In genomic region chr10:50508315-50509051, GRCh38 we compare ENCODE assay signal across 9 cellular contexts.
DNase-seq lines count a peak whose midpoint lies in the region; ATAC-seq and TF ChIP-seq lines count a peak whose summit lies in the region.
"Had no signal": no experiment of that assay in that cellular context is flagged by ENCODE, and none has a peak within 500 bp of the region (broad histone marks: within the 10 kb centered on the region; RNA-seq: fewer than 3 reads in every experiment).

No MANE protein-coding gene starts in this region.

- peak; percentile 70 for ATAC-seq in HG02973 (IDR thresholded peaks at IDR 0.05; ENCODE audit: unreplicated experiment)
- peak; percentile 75 to 82 for ATAC-seq in activated T-cell treated with anti-CD3 and anti-CD28 coated beads, Interleukin-2, amount 50 U/mL, for 72 hours (replicated peaks in 1 of 2)
- ATAC-seq in upper lobe of right lung = peak; percentile 53
- ATAC-seq in foreskin keratinocyte = no peak
- ATAC-seq in upper lobe of left lung (ENCODE audit: low FRiP score in 2 of 2) = no peak
- ATAC-seq: Panc1 had no signal

- intact Hi-C loops in upper lobe of right lung (cut with DNase I) = no loop called here

- peaks cover 0 to 2% of the 10 kb centered on the region in 2 donors for H3K36me3 Mint-ChIP-seq in activated T-cell treated with anti-CD3 and anti-CD28 coated beads, Interleukin-2, amount 50 U/mL, for 72 hours (ENCODE audit: insufficient read depth in 2 of 2)

- H3K36me3 ChIP-seq in upper lobe of right lung = no peaks in the 10 kb centered on the region
- no peaks in the 10 kb centered on the region for H3K36me3 ChIP-seq in upper lobe of left lung

- H3K27me3 ChIP-seq in upper lobe of right lung (no peaks in the 10 kb centered on the region), foreskin keratinocyte (no peaks in the 10 kb centered on the region), upper lobe of left lung (no peaks in the 10 kb centered on the region)

- no peak for TF ChIP-seq POLR2A in upper lobe of left lung (IDR thresholded peaks at IDR 0.05)

- peak overlapping the region in 1 of 2 donors; percentile 29 for H3K4me3 Mint-ChIP-seq in activated T-cell treated with anti-CD3 and anti-CD28 coated beads, Interleukin-2, amount 50 U/mL, for 72 hours

- TF ChIP-seq EP300 in upper lobe of left lung (IDR thresholded peaks at IDR 0.05) = no peak

- H3K27ac Mint-ChIP-seq in activated T-cell treated with anti-CD3 and anti-CD28 coated beads, Interleukin-2, amount 50 U/mL, for 72 hours = peak overlapping the region; percentile 34

- no peak overlapping the region for H3K4me3 ChIP-seq in upper lobe of right lung
- H3K4me3 ChIP-seq in upper lobe of left lung = no peak overlapping the region

- H3K4me1 Mint-ChIP-seq in activated T-cell treated with anti-CD3 and anti-CD28 coated beads, Interleukin-2, amount 50 U/mL, for 72 hours (ENCODE audit: low read depth) = peaks cover 90% of the 10 kb centered on the region

- H3K9me3 Mint-ChIP-seq in activated T-cell treated with anti-CD3 and anti-CD28 coated beads, Interleukin-2, amount 50 U/mL, for 72 hours = no peaks in the 10 kb centered on the region

- no peak overlapping the region for H3K27ac ChIP-seq in upper lobe of right lung
- no peak overlapping the region for H3K27ac ChIP-seq in foreskin keratinocyte
- no peak overlapping the region for H3K27ac ChIP-seq in upper lobe of left lung

- 86 to 92% methylated on average over 5 of the region's 5 CpGs for WGBS in upper lobe of left lung, 2 donors

- TF ChIP-seq CTCF in upper lobe of right lung (IDR thresholded peaks at IDR 0.05) = no peak
- TF ChIP-seq CTCF in foreskin keratinocyte (conservative IDR thresholded peaks at IDR 0.05) = no peak
- TF ChIP-seq CTCF in upper lobe of left lung (IDR thresholded peaks at IDR 0.05) = no peak

- H3K4me1 ChIP-seq in upper lobe of right lung = peaks cover 3% of the 10 kb centered on the region
- H3K4me1 ChIP-seq in foreskin keratinocyte = peaks cover 16% of the 10 kb centered on the region
- peaks cover 0 to 14% (median 7%) of the 10 kb centered on the region in 4 donors for H3K4me1 ChIP-seq in upper lobe of left lung

- DNase-seq in stimulated activated CD4-positive, alpha-beta T cell treated with anti-CD3 and anti-CD28 coated beads, Interleukin-1b, Interleukin-23, amount 100 ng/mL, for 48 hours = peak; percentile 37
- no peak for DNase-seq in stimulated activated CD4-positive, alpha-beta T cell treated with anti-CD3 and anti-CD28 coated beads, Interleukin-2, amount 100 ng/mL, for 48 hours
- peak; percentile 62 to 71 for DNase-seq in activated T-cell treated with anti-CD3 and anti-CD28 coated beads, Interleukin-2, amount 50 U/mL, for 72 hours
- DNase-seq in upper lobe of right lung (no peak), foreskin keratinocyte (no peak), upper lobe of left lung (no peak), HUDEP-2 (lab: John Stamatoyannopoulos, UW; ENCODE audit: unreplicated experiment in 76 of 76) (no peak)

- H3K9me3 ChIP-seq in upper lobe of right lung (no peaks in the 10 kb centered on the region), upper lobe of left lung (no peaks in the 10 kb centered on the region)

- H3K27me3 Mint-ChIP-seq in activated T-cell treated with anti-CD3 and anti-CD28 coated beads, Interleukin-2, amount 50 U/mL, for 72 hours (ENCODE audit: low read depth) = peaks cover 15% of the 10 kb centered on the region

Comparison
In these comparisons a context has a peak if more than half of its experiments do, and no peak if none do; other contexts are left out.
1. DNase-seq: peak in stimulated activated CD4-positive, alpha-beta T cell treated with anti-CD3 and anti-CD28 coated beads, Interleukin-1b, Interleukin-23, amount 100 ng/mL, for 48 hours (single experiment) and activated T-cell treated with anti-CD3 and anti-CD28 coated beads, Interleukin-2, amount 50 U/mL, for 72 hours (2 of 2); none in stimulated activated CD4-positive, alpha-beta T cell treated with anti-CD3 and anti-CD28 coated beads, Interleukin-2, amount 100 ng/mL, for 48 hours (0 of 2), upper lobe of right lung (single experiment), foreskin keratinocyte (0 of 2), upper lobe of left lung (0 of 2) and HUDEP-2 (0 of 76).
2. ATAC-seq: peak in HG02973 (single experiment), activated T-cell treated with anti-CD3 and anti-CD28 coated beads, Interleukin-2, amount 50 U/mL, for 72 hours (2 of 2) and upper lobe of right lung (single experiment); none in foreskin keratinocyte (single experiment) and upper lobe of left lung (0 of 2).